In genomic region chr12:83945871-83946270, GRCh38 we compare ENCODE assay signal across 17 cellular contexts.
DNase-seq lines count a peak whose midpoint lies in the region; ATAC-seq, FAIRE-seq and TF ChIP-seq lines count a peak whose summit lies in the region.
"Had no signal": no experiment of that assay in that cellular context is flagged by ENCODE, and none has a peak within 500 bp of the region (broad histone marks: within the 10 kb centered on the region; RNA-seq: fewer than 3 reads in every experiment).

No MANE protein-coding gene starts in this region.

- peak; percentile 79 for DNase-seq in DMS53 (lab: John Stamatoyannopoulos, UW)
- DNase-seq in HT1080 (ENCODE audit: low read depth) = peak; percentile 43
- peak; percentile 26 for DNase-seq in astrocyte (ENCODE audit: low read depth)
- DNase-seq in foreskin fibroblast = peak; percentile 47 to 82
- DNase-seq in endothelial cell (ENCODE audit: low spot score) = no peak
- no peak for DNase-seq in OCI-M1 (lab: John Stamatoyannopoulos, UW)
- no peak for DNase-seq in NCI-H1105 treated with DMSO at 0.1 percent for 48 hours (lab: John Stamatoyannopoulos, UW)
- DNase-seq: activated naive CD4-positive, alpha-beta T cell treated with anti-CD3 and anti-CD28 coated beads for 36 hours; mesendoderm; MV-4-11; NCI-H524; SHP77 had no signal

- TF ChIP-seq CTCF in astrocyte (IDR thresholded peaks at IDR 0.05; ENCODE audit: insufficient read depth, low read depth, low read length) = no peak
- no peak for TF ChIP-seq CTCF in foreskin fibroblast (IDR thresholded peaks at IDR 0.05; ENCODE audit: low read depth, low read length)
- no peak for TF ChIP-seq CTCF in endothelial cell (IDR thresholded peaks at IDR 0.05; ENCODE audit: unreplicated experiment)

- no peaks in the 10 kb centered on the region for H3K9me3 ChIP-seq in astrocyte (ENCODE audit: insufficient read depth, low read depth, low read length)

- ATAC-seq in HG03457 (IDR thresholded peaks at IDR 0.05; ENCODE audit: unreplicated experiment) = no peak

- no peaks in the 10 kb centered on the region for H3K36me3 Mint-ChIP-seq in astrocyte (ENCODE audit: low read depth, unreplicated experiment)
- no peaks in the 10 kb centered on the region for H3K36me3 Mint-ChIP-seq in endothelial cell (ENCODE audit: low read depth, unreplicated experiment)

- H3K27me3 ChIP-seq in astrocyte (ENCODE audit: insufficient read depth, low read length) = no peaks in the 10 kb centered on the region

- no peak overlapping the region for H3K27ac ChIP-seq in astrocyte (ENCODE audit: low read depth, low read length)

- no peak overlapping the region for H3K27ac Mint-ChIP-seq in astrocyte (ENCODE audit: unreplicated experiment)
- no peak overlapping the region for H3K27ac Mint-ChIP-seq in endothelial cell (ENCODE audit: unreplicated experiment)
- H3K27ac Mint-ChIP-seq: activated naive CD4-positive, alpha-beta T cell treated with anti-CD3 and anti-CD28 coated beads for 36 hours had no signal

- H2AFZ ChIP-seq in astrocyte (ENCODE audit: low read depth, low read length) = no peak overlapping the region

- no peak overlapping the region for H3K4me2 ChIP-seq in astrocyte (ENCODE audit: low read length)
- H3K4me2 ChIP-seq: smooth muscle cell had no signal

- FAIRE-seq in astrocyte (lab: Jason Lieb, UNC) = no peak
- FAIRE-seq: G401.6, TTC549 had no signal

- H3K4me3 ChIP-seq in astrocyte (ENCODE audit: insufficient read depth, low read depth, low read length) (no peak overlapping the region), foreskin fibroblast (ENCODE audit: low read depth in 1 of 2, low read length in 2 of 2) (no peak overlapping the region)
- H3K4me3 ChIP-seq: smooth muscle cell had no signal

- no peaks in the 10 kb centered on the region for H3K79me2 ChIP-seq in astrocyte (ENCODE audit: insufficient read depth, low read length)

- no peaks in the 10 kb centered on the region for H3K36me3 ChIP-seq in astrocyte (ENCODE audit: insufficient read depth, low read length)

- peaks cover 2% of the 10 kb centered on the region for H3K4me1 Mint-ChIP-seq in astrocyte (ENCODE audit: low read depth, unreplicated experiment)
- no peaks in the 10 kb centered on the region for H3K4me1 Mint-ChIP-seq in endothelial cell (ENCODE audit: unreplicated experiment)
- H3K4me1 Mint-ChIP-seq: central memory CD8-positive, alpha-beta T cell had no signal

- H3K9ac ChIP-seq in astrocyte (ENCODE audit: low read length) = no peak overlapping the region

- no peak overlapping the region for H3K4me3 Mint-ChIP-seq in astrocyte (ENCODE audit: unreplicated experiment)
- H3K4me3 Mint-ChIP-seq in endothelial cell (ENCODE audit: unreplicated experiment) = no peak overlapping the region
- H3K4me3 Mint-ChIP-seq: activated naive CD4-positive, alpha-beta T cell treated with anti-CD3 and anti-CD28 coated beads for 36 hours; central memory CD8-positive, alpha-beta T cell had no signal

- H3K27me3 Mint-ChIP-seq in astrocyte (ENCODE audit: low read depth, unreplicated experiment) = no peaks in the 10 kb centered on the region
- peaks cover 2% of the 10 kb centered on the region for H3K27me3 Mint-ChIP-seq in endothelial cell (ENCODE audit: unreplicated experiment)
- H3K27me3 Mint-ChIP-seq: central memory CD8-positive, alpha-beta T cell had no signal

- no peaks in the 10 kb centered on the region for H3K4me1 ChIP-seq in astrocyte (ENCODE audit: insufficient read depth, low read length)

- H4K20me1 ChIP-seq in astrocyte (ENCODE audit: insufficient read depth, low read length) = no peaks in the 10 kb centered on the region

- H3K9me3 Mint-ChIP-seq in astrocyte (ENCODE audit: unreplicated experiment) (no peaks in the 10 kb centered on the region), endothelial cell (ENCODE audit: unreplicated experiment) (no peaks in the 10 kb centered on the region)

Comparison
In these comparisons a context has a peak if more than half of its experiments do, and no peak if none do; other contexts are left out.
1. DNase-seq: peak in DMS53 (single experiment), HT1080 (single experiment), astrocyte (single experiment) and foreskin fibroblast (2 of 2); none in endothelial cell (single experiment), OCI-M1 (single experiment) and NCI-H1105 treated with DMSO at 0.1 percent for 48 hours (single experiment).